In genomic region chr10:116974442-116975005, GRCh38 we compare ENCODE assay signal across 12 cellular contexts. TPM values are rescaled to one million over a fixed set of nuclear protein-coding genes. Genes with fewer than 3 reads are reported as not detected.
DNase-seq lines count a peak whose midpoint lies in the region; ATAC-seq and TF ChIP-seq lines count a peak whose summit lies in the region.
"Had no signal": no experiment of that assay in that cellular context is flagged by ENCODE, and none has a peak within 500 bp of the region (broad histone marks: within the 10 kb centered on the region; RNA-seq: fewer than 3 reads in every experiment).

No MANE protein-coding gene starts in this region.

- no peaks in the 10 kb centered on the region for H3K27me3 ChIP-seq in testis
- H3K27me3 ChIP-seq: heart left ventricle had no signal

- CTCF ChIA-PET in RWPE1 (lab: Yijun Ruan, JAX), result no interaction called here

- no peak for ATAC-seq in GM18861 (IDR thresholded peaks at IDR 0.05; ENCODE audit: unreplicated experiment)
- ATAC-seq in sciatic nerve, result no peak
- ATAC-seq: heart left ventricle had no signal

- POLR2A ChIA-PET in RWPE1 (lab: Yijun Ruan, JAX; ENCODE audit: low non-redundant PET), result no interaction called here

- DNase-seq in NCI-H2196 (lab: John Stamatoyannopoulos, UW; ENCODE audit: unreplicated experiment) (peak; percentile 18), NCI-H2196 treated with DMSO at 0.1 percent for 48 hours (lab: John Stamatoyannopoulos, UW; ENCODE audit: unreplicated experiment) (no peak), RWPE1 (ENCODE audit: low spot score) (peak; percentile 90), fibroblast of peridontal ligament (ENCODE audit: extremely low read depth) (peak; percentile 84), testis (peak; percentile 24), LoVo (ENCODE audit: low spot score) (no peak), sciatic nerve (ENCODE audit: low spot score) (no peak)
- DNase-seq: activated gamma-delta T cell, heart left ventricle, NCI-H1048 had no signal

- no peak overlapping the region for H3K4me3 ChIP-seq in testis
- H3K4me3 ChIP-seq: heart left ventricle had no signal

- no peaks in the 10 kb centered on the region for H3K4me1 ChIP-seq in testis
- H3K4me1 ChIP-seq: heart left ventricle had no signal

- intact Hi-C loops in testis (cut with DNase I; ENCODE audit: low total_unique reads) (no loop called here), sciatic nerve (cut with DNase I) (no loop called here)

- H3K36me3 ChIP-seq in testis (ENCODE audit: low read depth, missing control alignments), result no peaks in the 10 kb centered on the region
- H3K36me3 ChIP-seq: heart left ventricle had no signal

- WGBS in testis, 2 donors, result 60 to 67% methylated on average over 5 of the region's 5 CpGs

- H3K27ac ChIP-seq in RWPE1 (no peak overlapping the region), testis (no peak overlapping the region)
- H3K27ac ChIP-seq: C4-2B, heart left ventricle had no signal

- TF ChIP-seq CTCF in RWPE1 (conservative IDR thresholded peaks at IDR 0.05; ENCODE audit: low read depth), result no peak
- TF ChIP-seq CTCF in testis (IDR thresholded peaks at IDR 0.05), result no peak

- no peak for TF ChIP-seq POLR2A in testis (IDR thresholded peaks at IDR 0.05)

- no peaks in the 10 kb centered on the region for H3K9me3 ChIP-seq in testis
- H3K9me3 ChIP-seq: heart left ventricle had no signal

RNA-seq across cellular contexts. Expression of gene SHTN1, which starts 30.5 kb away (rescaled TPM):
- total RNA-seq in testis, result 10 to 100 TPM; 71.0 to 77.3 TPM
- 21.9 TPM for polyA plus RNA-seq in testis (ENCODE audit: insufficient read depth, low read depth, low replicate concordance)
- total RNA-seq in sciatic nerve, result 23.2 TPM

Comparison
In these comparisons a context has a peak if more than half of its experiments do, and no peak if none do; other contexts are left out.
1. DNase-seq: peak in NCI-H2196 (single experiment), RWPE1 (single experiment), fibroblast of peridontal ligament (single experiment) and testis (single experiment); none in NCI-H2196 treated with DMSO at 0.1 percent for 48 hours (single experiment), LoVo (single experiment) and sciatic nerve (single experiment).